Comparison of ENCODE assay signal across 12 cellular contexts in genomic region chr22:49656291-49656851, GRCh38.
DNase-seq lines count a peak whose midpoint lies in the region; ATAC-seq and TF ChIP-seq lines count a peak whose summit lies in the region.
"Had no signal": no experiment of that assay in that cellular context is flagged by ENCODE, and none has a peak within 500 bp of the region (broad histone marks: within the 10 kb centered on the region; RNA-seq: fewer than 3 reads in every experiment).

No MANE protein-coding gene starts in this region.

- intact Hi-C loops in dendritic cell treated with granulocyte-macrophage colony-stimulating factor and Interleukin-4, amounts not matched to agents 40 ng/mL and 50 ng/mL, for 4 days (cut with micrococcal nuclease) = no loop called here
- intact Hi-C loops in prostate gland (cut with DNase I) = no loop called here

- peaks cover 7% of the 10 kb centered on the region for H3K36me3 Mint-ChIP-seq in CD4-positive, CD25-positive, alpha-beta regulatory T cell
- peaks cover 40% of the 10 kb centered on the region for H3K36me3 Mint-ChIP-seq in dendritic cell treated with granulocyte-macrophage colony-stimulating factor and Interleukin-4, amounts not matched to agents 40 ng/mL and 50 ng/mL, for 4 days (ENCODE audit: low read depth)
- H3K36me3 Mint-ChIP-seq: brain had no signal

- 91% methylated on average over 23 of the region's 25 CpGs for WGBS in prostate gland

- H3K27ac ChIP-seq in CD4-positive, CD25-positive, alpha-beta regulatory T cell (ENCODE audit: insufficient read depth, low read length, poor library complexity, severe bottlenecking) = no peak overlapping the region
- H3K27ac ChIP-seq in prostate gland (no peak overlapping the region), caudate nucleus (ENCODE audit: low read depth, low read length) (no peak overlapping the region)
- H3K27ac ChIP-seq: foreskin keratinocyte had no signal

- no peak for DNase-seq in CD4-positive, CD25-positive, alpha-beta regulatory T cell
- DNase-seq in prostate gland (ENCODE audit: low spot score) = no peak
- DNase-seq in NK-92 treated with Interleukin-12 subunit alpha and Interleukin-12 subunit beta, amount 100 ng/mL, for 24 hours (lab: John Stamatoyannopoulos, UW) = no peak
- DNase-seq in caudate nucleus (lab: John Stamatoyannopoulos, UW) = no peak
- no peak for DNase-seq in islet precursor cell
- DNase-seq: activated CD4-positive, CD25-positive, alpha-beta regulatory T cell; foreskin keratinocyte; trophoblast cell had no signal

- TF ChIP-seq POLR2A in prostate gland (IDR thresholded peaks at IDR 0.05) = no peak

- H3K36me3 ChIP-seq in CD4-positive, CD25-positive, alpha-beta regulatory T cell (ENCODE audit: control insufficient read depth, insufficient read depth, low read length) = no peaks in the 10 kb centered on the region
- no peaks in the 10 kb centered on the region for H3K36me3 ChIP-seq in prostate gland

- ATAC-seq in CD4-positive, CD25-positive, alpha-beta regulatory T cell (ENCODE audit: low read depth in 2 of 2) = no peak
- ATAC-seq in HG03280 (IDR thresholded peaks at IDR 0.05; ENCODE audit: unreplicated experiment) (peak; percentile 7), GM18867 (IDR thresholded peaks at IDR 0.05; ENCODE audit: unreplicated experiment) (no peak)
- ATAC-seq: foreskin keratinocyte had no signal

- H3K4me3 ChIP-seq in CD4-positive, CD25-positive, alpha-beta regulatory T cell (ENCODE audit: low read depth, low read length) = peak overlapping the region; percentile 84
- H3K4me3 ChIP-seq in prostate gland = peak overlapping the region; percentile 10 to 12

- no peaks in the 10 kb centered on the region for H3K27me3 ChIP-seq in CD4-positive, CD25-positive, alpha-beta regulatory T cell (ENCODE audit: control insufficient read depth, insufficient read depth, low read length)
- peaks cover 12% of the 10 kb centered on the region for H3K27me3 ChIP-seq in prostate gland (replicated peaks; ENCODE audit: insufficient read depth)
- H3K27me3 ChIP-seq: foreskin keratinocyte had no signal

- H3K9me3 Mint-ChIP-seq in CD4-positive, CD25-positive, alpha-beta regulatory T cell = no peaks in the 10 kb centered on the region
- no peaks in the 10 kb centered on the region for H3K9me3 Mint-ChIP-seq in dendritic cell treated with granulocyte-macrophage colony-stimulating factor and Interleukin-4, amounts not matched to agents 40 ng/mL and 50 ng/mL, for 4 days

- no peak for TF ChIP-seq CTCF in prostate gland (IDR thresholded peaks at IDR 0.05)

- peak overlapping the region; percentile 94 to 96 (median 94) for H3K4me3 Mint-ChIP-seq in CD4-positive, CD25-positive, alpha-beta regulatory T cell
- H3K4me3 Mint-ChIP-seq in dendritic cell treated with granulocyte-macrophage colony-stimulating factor and Interleukin-4, amounts not matched to agents 40 ng/mL and 50 ng/mL, for 4 days = peak overlapping the region; percentile 88
- H3K4me3 Mint-ChIP-seq: brain had no signal

- peaks cover 5 to 41% (median 21%) of the 10 kb centered on the region in 4 donors for H3K4me1 Mint-ChIP-seq in CD4-positive, CD25-positive, alpha-beta regulatory T cell
- peaks cover 32% of the 10 kb centered on the region for H3K4me1 Mint-ChIP-seq in dendritic cell treated with granulocyte-macrophage colony-stimulating factor and Interleukin-4, amounts not matched to agents 40 ng/mL and 50 ng/mL, for 4 days (ENCODE audit: low read depth)

- H3K9me3 ChIP-seq in CD4-positive, CD25-positive, alpha-beta regulatory T cell (ENCODE audit: control insufficient read depth in 2 of 2, low read length in 2 of 2) = no peaks in the 10 kb centered on the region
- no peaks in the 10 kb centered on the region for H3K9me3 ChIP-seq in prostate gland

- H3K4me1 ChIP-seq in CD4-positive, CD25-positive, alpha-beta regulatory T cell (ENCODE audit: control insufficient read depth, insufficient read depth, low read length, poor library complexity, severe bottlenecking) = peaks cover 16% of the 10 kb centered on the region
- no peaks in the 10 kb centered on the region for H3K4me1 ChIP-seq in prostate gland (replicated peaks)
- H3K4me1 ChIP-seq: foreskin keratinocyte had no signal

- H3K27me3 Mint-ChIP-seq in CD4-positive, CD25-positive, alpha-beta regulatory T cell = peaks cover 6% of the 10 kb centered on the region
- peaks cover 7% of the 10 kb centered on the region for H3K27me3 Mint-ChIP-seq in dendritic cell treated with granulocyte-macrophage colony-stimulating factor and Interleukin-4, amounts not matched to agents 40 ng/mL and 50 ng/mL, for 4 days

- H3K27ac Mint-ChIP-seq in CD4-positive, CD25-positive, alpha-beta regulatory T cell = no peak overlapping the region
- peak overlapping the region; percentile 78 for H3K27ac Mint-ChIP-seq in dendritic cell treated with granulocyte-macrophage colony-stimulating factor and Interleukin-4, amounts not matched to agents 40 ng/mL and 50 ng/mL, for 4 days
